Comparison of ENCODE assay signal across 9 cellular contexts in genomic region chr5:120817044-120817985, GRCh38.
DNase-seq lines count a peak whose midpoint lies in the region; ATAC-seq and TF ChIP-seq lines count a peak whose summit lies in the region.
"Had no signal": no experiment of that assay in that cellular context is flagged by ENCODE, and none has a peak within 500 bp of the region (broad histone marks: within the 10 kb centered on the region; RNA-seq: fewer than 3 reads in every experiment).

No MANE protein-coding gene starts in this region.

- in situ Hi-C loops in T47D (cut with HindIII; ENCODE audit: low pct_unique_long_range_greater_than_20kb, low sequenced_read_pairs), result no loop called here

- H3K4me3 Mint-ChIP-seq in nephron, result no peak overlapping the region

- TF ChIP-seq CTCF in GM12864 (IDR thresholded peaks at IDR 0.05; ENCODE audit: low read depth, low read length, missing control alignments) (peak; percentile 24), LNCAP (IDR thresholded peaks at IDR 0.05) (peak; percentile 64), nephron (IDR thresholded peaks at IDR 0.05; ENCODE audit: unreplicated experiment in 3 of 3) (peak; percentile 43 to 55 (median 44))

- H3K4me3 ChIP-seq in GM12864 (ENCODE audit: low read depth, low read length), result no peak overlapping the region

- H3K9me3 Mint-ChIP-seq in nephron, result peaks cover 19% of the 10 kb centered on the region

- ATAC-seq in GM21381 (IDR thresholded peaks at IDR 0.05; ENCODE audit: unreplicated experiment) (no peak), GM18861 (IDR thresholded peaks at IDR 0.05; ENCODE audit: unreplicated experiment) (no peak), HG03565 (IDR thresholded peaks at IDR 0.05; ENCODE audit: unreplicated experiment) (no peak)

- DNase-seq in GM12864 (ENCODE audit: low read depth), result no peak
- DNase-seq in T47D (ENCODE audit: low read depth in 1 of 2, low spot score in 1 of 2), result peak; percentile 9 to 63
- DNase-seq in GDM1 (lab: John Stamatoyannopoulos, UW), result no peak
- DNase-seq: cerebellar nuclear complex had no signal

- H3K4me1 Mint-ChIP-seq in nephron, result no peaks in the 10 kb centered on the region

- no peaks in the 10 kb centered on the region for H3K27me3 Mint-ChIP-seq in nephron (ENCODE audit: low read depth)

- no peak overlapping the region for H3K27ac Mint-ChIP-seq in nephron

- H3K36me3 Mint-ChIP-seq in nephron (ENCODE audit: low read depth), result no peaks in the 10 kb centered on the region

Comparison
In these comparisons a context has a peak if more than half of its experiments do, and no peak if none do; other contexts are left out.
1. DNase-seq: peak in T47D (2 of 2); none in GM12864 (single experiment) and GDM1 (single experiment).
2. Peak in every context shown above with its lines, with median percentiles within 50 percentile points of each other: CTCF ChIP-seq.